ENCODE assay signal across 21 cellular contexts in genomic region chr11:61150656-61151544, GRCh38. TPM values are rescaled to one million over a fixed set of nuclear protein-coding genes. Genes with fewer than 3 reads are reported as not detected.
DNase-seq lines count a peak whose midpoint lies in the region; ATAC-seq and TF ChIP-seq lines count a peak whose summit lies in the region.
"Had no signal": no experiment of that assay in that cellular context is flagged by ENCODE, and none has a peak within 500 bp of the region (broad histone marks: within the 10 kb centered on the region; RNA-seq: fewer than 3 reads in every experiment).

No MANE protein-coding gene starts in this region.

- peaks cover 21% of the 10 kb centered on the region for H3K36me3 Mint-ChIP-seq in activated naive CD8-positive, alpha-beta T cell treated with anti-CD3 and anti-CD28 coated beads, Interleukin-2, amount 50 U/mL, for 24 hours (ENCODE audit: low read depth)
- peaks cover 20% of the 10 kb centered on the region for H3K36me3 Mint-ChIP-seq in activated naive CD8-positive, alpha-beta T cell treated with anti-CD3 and anti-CD28 coated beads for 36 hours

- H3K9me3 Mint-ChIP-seq in activated naive CD8-positive, alpha-beta T cell treated with anti-CD3 and anti-CD28 coated beads, Interleukin-2, amount 50 U/mL, for 24 hours: peaks cover 19% of the 10 kb centered on the region
- peaks cover 16% of the 10 kb centered on the region for H3K9me3 Mint-ChIP-seq in activated naive CD8-positive, alpha-beta T cell treated with anti-CD3 and anti-CD28 coated beads for 36 hours

- in situ Hi-C loops in G401 (cut with HindIII; ENCODE audit: low sequenced_read_pairs): no loop called here

- peaks cover 90% of the 10 kb centered on the region for H3K79me2 ChIP-seq in hepatocyte

- H3K4me1 Mint-ChIP-seq in activated naive CD8-positive, alpha-beta T cell treated with anti-CD3 and anti-CD28 coated beads, Interleukin-2, amount 50 U/mL, for 24 hours: peaks cover 19% of the 10 kb centered on the region
- H3K4me1 Mint-ChIP-seq in activated naive CD8-positive, alpha-beta T cell treated with anti-CD3 and anti-CD28 coated beads for 36 hours: peaks cover 26% of the 10 kb centered on the region

- H3K27ac Mint-ChIP-seq in activated naive CD8-positive, alpha-beta T cell treated with anti-CD3 and anti-CD28 coated beads, Interleukin-2, amount 50 U/mL, for 24 hours: no peak overlapping the region
- H3K27ac Mint-ChIP-seq in activated naive CD8-positive, alpha-beta T cell treated with anti-CD3 and anti-CD28 coated beads for 36 hours: no peak overlapping the region
- H3K27ac Mint-ChIP-seq: activated T-helper 2 cell treated with anti-CD3 and anti-CD28 coated beads, Interferon-gamma antibody, Interleukin-2, Interleukin-4, amounts not matched to agents 10 μg/mL and 5 μg/mL and 100 μg/mL, durations not matched to agents 14 hours and 24 hours and 36 hours; T-helper 2 cell treated with Interferon-gamma antibody and Interleukin-4, amounts not matched to agents 5 μg/mL and 100 μg/mL, for 36 hours had no signal

- TF ChIP-seq CTCF in hepatocyte (IDR thresholded peaks at IDR 0.05; ENCODE audit: poor library complexity): no peak

- intact Hi-C loops in posterior vena cava (cut with DNase I): no loop called here
- intact Hi-C loops in aorta (cut with DNase I): loop anchor here in 1 of 2 donors (10.0 kb wide), 1 partner anchor 236 kb away; the partner anchor contains the start of gene TMEM109

- H3K4me2 ChIP-seq in hepatocyte: peak overlapping the region; percentile 50

- no peaks in the 10 kb centered on the region for H3K9me2 ChIP-seq in hepatocyte (replicated peaks; ENCODE audit: insufficient read depth)

- H3K27me3 Mint-ChIP-seq in activated naive CD8-positive, alpha-beta T cell treated with anti-CD3 and anti-CD28 coated beads, Interleukin-2, amount 50 U/mL, for 24 hours: no peaks in the 10 kb centered on the region
- no peaks in the 10 kb centered on the region for H3K27me3 Mint-ChIP-seq in activated naive CD8-positive, alpha-beta T cell treated with anti-CD3 and anti-CD28 coated beads for 36 hours
- H3K27me3 Mint-ChIP-seq: CD4-positive, alpha-beta memory T cell had no signal

- H3K36me3 ChIP-seq in hepatocyte (replicated peaks; ENCODE audit: insufficient read depth, low read depth): no peaks in the 10 kb centered on the region
- no peaks in the 10 kb centered on the region for H3K36me3 ChIP-seq in aorta (ENCODE audit: control insufficient read depth in 1 of 2, insufficient read depth in 2 of 2, low read length in 1 of 2)

- H3K9me3 ChIP-seq in hepatocyte (ENCODE audit: low read depth) (peaks cover 3% of the 10 kb centered on the region), aorta (ENCODE audit: control insufficient read depth, low read length) (no peaks in the 10 kb centered on the region)
- H3K9me3 ChIP-seq: mucosa of descending colon had no signal

- no peak overlapping the region for H3K4me3 Mint-ChIP-seq in activated naive CD8-positive, alpha-beta T cell treated with anti-CD3 and anti-CD28 coated beads, Interleukin-2, amount 50 U/mL, for 24 hours
- H3K4me3 Mint-ChIP-seq in activated naive CD8-positive, alpha-beta T cell treated with anti-CD3 and anti-CD28 coated beads for 36 hours: no peak overlapping the region
- H3K4me3 Mint-ChIP-seq: CD4-positive, alpha-beta memory T cell; T-helper 2 cell treated with Interferon-gamma antibody and Interleukin-4, amounts not matched to agents 5 μg/mL and 100 μg/mL, for 36 hours had no signal

- 69% methylated on average over 19 of the region's 19 CpGs for WGBS in hepatocyte (ENCODE audit: low lambda C conversion rate, missing lambda C conversion rate)
- WGBS in aorta, 2 donors: 85 to 88% methylated on average over 19 of the region's 19 CpGs

- no peaks in the 10 kb centered on the region for H3K27me3 ChIP-seq in hepatocyte
- no peaks in the 10 kb centered on the region for H3K27me3 ChIP-seq in aorta (ENCODE audit: control insufficient read depth in 1 of 2, insufficient read depth in 2 of 2, low read length in 1 of 2)

- H4K20me1 ChIP-seq in hepatocyte (ENCODE audit: insufficient read depth, poor library complexity, severe bottlenecking): peaks cover 14% of the 10 kb centered on the region

- peak; percentile 31 for ATAC-seq in activated naive CD8-positive, alpha-beta T cell treated with anti-CD3 and anti-CD28 coated beads, Interleukin-2, amount 50 U/mL, for 24 hours
- ATAC-seq in aorta (ENCODE audit: low FRiP score) (no peak), GM18519 (IDR thresholded peaks at IDR 0.05; ENCODE audit: low FRiP score, unreplicated experiment) (no peak)

- peak overlapping the region; percentile 91 for H3K27ac ChIP-seq in hepatocyte
- H3K27ac ChIP-seq in aorta (ENCODE audit: low read depth in 1 of 2, low read length in 2 of 2): peak overlapping the region in 1 of 2 donors; percentile 17

- peaks cover 64% of the 10 kb centered on the region for H3K4me1 ChIP-seq in hepatocyte (ENCODE audit: insufficient read depth)
- H3K4me1 ChIP-seq in aorta (ENCODE audit: control insufficient read depth in 1 of 2, insufficient read depth in 2 of 2, low read length in 2 of 2): peaks cover 0 to 5% of the 10 kb centered on the region in 2 donors

- no peak for DNase-seq in activated naive CD8-positive, alpha-beta T cell treated with anti-CD3 and anti-CD28 coated beads, Interleukin-2, amount 50 U/mL, for 24 hours
- DNase-seq in activated naive CD8-positive, alpha-beta T cell treated with anti-CD3 and anti-CD28 coated beads for 36 hours: no peak
- no peak for DNase-seq in hepatocyte (ENCODE audit: low spot score)
- peak; percentile 45 for DNase-seq in posterior vena cava (ENCODE audit: low spot score)
- DNase-seq in aorta: peak; percentile 45 to 62
- no peak for DNase-seq in hepatic stellate cell (ENCODE audit: low spot score)
- DNase-seq in G401 (ENCODE audit: low spot score): no peak
- DNase-seq: activated CD4-positive, alpha-beta T cell treated with anti-CD3 and anti-CD28 coated beads, Interleukin-2, amount 50 U/mL, for 48 hours; CD4-positive, alpha-beta memory T cell; effector CD4-positive, alpha-beta T cell; mucosa of descending colon; NCI-H2171 treated with DMSO at 0.1 percent for 48 hours; SIG-M5; stimulated activated CD4-positive, alpha-beta T cell treated with anti-CD3 and anti-CD28 coated beads, Interleukin-2, amount 100 ng/mL, for 48 hours had no signal

- H2AFZ ChIP-seq in hepatocyte: no peak overlapping the region

- H3K4me3 ChIP-seq in hepatocyte: no peak overlapping the region
- no peak overlapping the region for H3K4me3 ChIP-seq in aorta (ENCODE audit: low read length in 2 of 2)
- H3K4me3 ChIP-seq: mucosa of descending colon had no signal

RNA-seq across cellular contexts. Expression of gene VPS37C, which starts 10.3 kb away (rescaled TPM):
- 1 to 10 TPM; 8.1 to 8.8 TPM for total RNA-seq in activated naive CD8-positive, alpha-beta T cell treated with anti-CD3 and anti-CD28 coated beads for 36 hours
- total RNA-seq in hepatocyte (12.2 and 17.0 TPM in 2 replicates), posterior vena cava (10 to 100 TPM; 21.6 to 31.2 TPM), aorta (10 to 100 TPM; 29.8 to 39.9 TPM)
- polyA plus RNA-seq in hepatocyte (23.0 and 26.6 TPM in 2 replicates), aorta (10 to 100 TPM; 12.7 to 14.0 TPM)
- 15.5 and 16.6 TPM in 2 replicates for total RNA-seq in G401 (2014; rRNA removed; shearing (Covaris generic))

RNA-seq across cellular contexts. Expression of gene CD5, which starts 48.6 kb away (rescaled TPM):
- total RNA-seq in activated naive CD8-positive, alpha-beta T cell treated with anti-CD3 and anti-CD28 coated beads for 36 hours: 100 to 1,000 TPM; 196 to 197 TPM
- total RNA-seq in hepatocyte: not detected in 2 replicates
- polyA plus RNA-seq in hepatocyte: 0.06 TPM in 1 of 2 replicates, not detected in the other
- total RNA-seq in posterior vena cava: under 1 TPM; 0.52 to 0.60 TPM
- total RNA-seq in aorta: 1 to 10 TPM in 1 of 2 donors, under 1 TPM in 1; 0.58 to 1.7 TPM
- under 1 TPM in 1 of 2 donors, not detected in 1; 0.67 TPM for polyA plus RNA-seq in aorta
- total RNA-seq in G401 (2014; rRNA removed; shearing (Covaris generic)): 0.06 TPM in 1 of 2 replicates, not detected in the other
- total RNA-seq: fibroblast of villous mesenchyme, HT-29, renal cortical epithelial cell, urinary bladder had no signal

RNA-seq across cellular contexts. Expression of gene PGA3, which starts 52.4 kb away (rescaled TPM):
- total RNA-seq in activated naive CD8-positive, alpha-beta T cell treated with anti-CD3 and anti-CD28 coated beads for 36 hours: not detected
- total RNA-seq in hepatocyte: 0.27 and 0.48 TPM in 2 replicates
- polyA plus RNA-seq in hepatocyte: 0.39 and 1.4 TPM in 2 replicates
- 1 to 10 TPM in 1 of 2 donors, under 1 TPM in 1; 0.79 to 1.1 TPM for total RNA-seq in posterior vena cava
- total RNA-seq in aorta: 1 to 10 TPM in 1 of 2 donors, not detected in 1; 1.8 TPM
- 1 to 10 TPM; 2.5 to 9.5 TPM for polyA plus RNA-seq in aorta
- not detected in 2 replicates for total RNA-seq in G401 (2014; rRNA removed; shearing (Covaris generic))
- total RNA-seq: activated T-helper 2 cell treated with anti-CD3 and anti-CD28 coated beads, Interferon-gamma antibody, Interleukin-2, Interleukin-4, amounts not matched to agents 10 μg/mL and 5 μg/mL and 100 μg/mL, durations not matched to agents 14 hours and 24 hours and 36 hours; CD4-positive, alpha-beta memory T cell; fibroblast of villous mesenchyme; HT-29; renal cortical epithelial cell had no signal
- polyA plus RNA-seq: CD4-positive, alpha-beta memory T cell had no signal

Comparison
In these comparisons a context has a peak if more than half of its experiments do, and no peak if none do; other contexts are left out.
1. DNase-seq: peak in posterior vena cava (single experiment) and aorta (2 of 2); none in activated naive CD8-positive, alpha-beta T cell treated with anti-CD3 and anti-CD28 coated beads, Interleukin-2, amount 50 U/mL, for 24 hours (single experiment), activated naive CD8-positive, alpha-beta T cell treated with anti-CD3 and anti-CD28 coated beads for 36 hours (single experiment), hepatocyte (single experiment), hepatic stellate cell (single experiment) and G401 (single experiment).
2. RNA of gene CD5, which starts 48.6 kb away (total RNA-seq): 196 to 197 TPM in activated naive CD8-positive, alpha-beta T cell treated with anti-CD3 and anti-CD28 coated beads for 36 hours; 0.58 to 1.7 TPM in aorta, 0.52 to 0.60 TPM in posterior vena cava, not detected in hepatocyte and 0.06 TPM in G401; every median in the first group is over 10 times any median in the second.